Comparison of ENCODE assay signal across 8 cellular contexts in genomic region chr2:200525882-200526651, GRCh38. TPM values are rescaled to one million over a fixed set of nuclear protein-coding genes. Genes with fewer than 3 reads are reported as not detected.
DNase-seq lines count a peak whose midpoint lies in the region; ATAC-seq and TF ChIP-seq lines count a peak whose summit lies in the region.

Gene SGO2 (plus strand): TSS chr2:200526207. CDS start chr2:200532976, 6,769 bp downstream.

- H3K4me1 ChIP-seq in DND-41 (ENCODE audit: insufficient read depth, low read length) (peaks cover 29% of the 10 kb centered on the region), Peyer's patch (peaks cover 0 to 12% (median 5%) of the 10 kb centered on the region in 4 donors), mucosa of stomach (ENCODE audit: control insufficient read depth, insufficient read depth, low read length) (peaks cover 7% of the 10 kb centered on the region)

- peak within 1 kb of the TSS; percentile 89 for H2AFZ ChIP-seq in DND-41 (ENCODE audit: low read depth, low read length)

- H3K27ac ChIP-seq in DND-41 (ENCODE audit: low read length) (peak within 1 kb of the TSS; percentile 84), KOPT-K1 (ENCODE audit: low read depth, low read length, poor library complexity, severe bottlenecking) (peak within 1 kb of the TSS; percentile 96), Peyer's patch (peak within 1 kb of the TSS; percentile 55 to 79 (median 66))

- peaks cover 3% of the 10 kb centered on the region; the same call in 1 of the 2 replicates for H4K20me1 ChIP-seq in DND-41 (ENCODE audit: insufficient read depth, low read length)

- DNase-seq in DND-41 (peak; percentile 97), Peyer's patch (peak; percentile 92 to 98 (median 95)), erythroblast (lab: John Stamatoyannopoulos, UW) (peak; percentile 97 to 98)
- DNase-seq in activated T-cell treated with anti-CD3 and anti-CD28 coated beads, Interleukin-2, amount 50 U/mL, for 4 hours = peak; percentile 94
- peak; percentile 97 for DNase-seq in stimulated activated CD8-positive, alpha-beta memory T cell treated with anti-CD3 and anti-CD28 coated beads, Interleukin-4, amount 100 ng/mL, for 48 hours

- H3K4me2 ChIP-seq in DND-41 (ENCODE audit: insufficient read depth, low read length) = peak within 1 kb of the TSS; percentile 79

- H3K9ac ChIP-seq in DND-41 (ENCODE audit: low read depth, low read length) (peak within 1 kb of the TSS; percentile 81), mucosa of stomach (ENCODE audit: low read length) (peak within 1 kb of the TSS; percentile 59)

- H3K36me3 ChIP-seq in DND-41 (ENCODE audit: insufficient read depth, low read length) (no peaks in the 10 kb centered on the region; the same call in 1 of the 2 replicates), KOPT-K1 (ENCODE audit: insufficient read depth, low read length) (peaks cover 13% of the 10 kb centered on the region; the same call in 1 of the 2 replicates), Peyer's patch (no peaks in the 10 kb centered on the region), mucosa of stomach (ENCODE audit: control insufficient read depth, insufficient read depth, low read length) (no peaks in the 10 kb centered on the region)

- H3K79me2 ChIP-seq in DND-41 (ENCODE audit: insufficient read depth, low read length) = peaks cover 49% of the 10 kb centered on the region

- H3K9me3 ChIP-seq in DND-41 (ENCODE audit: insufficient read depth, low read length, severe bottlenecking) = no peaks in the 10 kb centered on the region
- no peaks in the 10 kb centered on the region for H3K9me3 ChIP-seq in KOPT-K1 (ENCODE audit: insufficient read depth, low read length, poor library complexity, severe bottlenecking)
- no peaks in the 10 kb centered on the region for H3K9me3 ChIP-seq in Peyer's patch
- no peaks in the 10 kb centered on the region for H3K9me3 ChIP-seq in mucosa of stomach (ENCODE audit: control insufficient read depth, low read length)

- peaks cover 2% of the 10 kb centered on the region for H3K27me3 Mint-ChIP-seq in activated T-cell treated with anti-CD3 and anti-CD28 coated beads, Interleukin-2, amount 50 U/mL, for 4 hours (ENCODE audit: low read depth)

- H3K36me3 Mint-ChIP-seq in activated T-cell treated with anti-CD3 and anti-CD28 coated beads, Interleukin-2, amount 50 U/mL, for 4 hours (ENCODE audit: insufficient read depth) = no peaks in the 10 kb centered on the region

- H3K4me3 ChIP-seq in DND-41 (ENCODE audit: low read depth in 1 of 2, low read length in 2 of 2) = peak within 1 kb of the TSS; percentile 83 to 92
- peak within 1 kb of the TSS; percentile 57 to 94 (median 74) for H3K4me3 ChIP-seq in Peyer's patch
- peak within 1 kb of the TSS; percentile 90 for H3K4me3 ChIP-seq in mucosa of stomach (ENCODE audit: low read length)

- H3K4me1 Mint-ChIP-seq in activated T-cell treated with anti-CD3 and anti-CD28 coated beads, Interleukin-2, amount 50 U/mL, for 4 hours (ENCODE audit: low read depth) = peaks cover 12% of the 10 kb centered on the region

- H3K9me3 Mint-ChIP-seq in activated T-cell treated with anti-CD3 and anti-CD28 coated beads, Interleukin-2, amount 50 U/mL, for 4 hours = no peaks in the 10 kb centered on the region

- TF ChIP-seq POLR2A in Peyer's patch (IDR thresholded peaks at IDR 0.05) = peak; percentile 37 to 68
- TF ChIP-seq POLR2A in erythroblast (IDR thresholded peaks at IDR 0.05; ENCODE audit: low read length) = peak; percentile 93

- H3K4me3 Mint-ChIP-seq in activated T-cell treated with anti-CD3 and anti-CD28 coated beads, Interleukin-2, amount 50 U/mL, for 4 hours = peak within 1 kb of the TSS; percentile 83

- ATAC-seq in DND-41 (ENCODE audit: insufficient read depth, low read depth) = peak; percentile 98
- ATAC-seq in GM21825 (IDR thresholded peaks at IDR 0.05; ENCODE audit: unreplicated experiment) = peak; percentile 100
- peak; percentile 99 for ATAC-seq in activated T-cell treated with anti-CD3 and anti-CD28 coated beads, Interleukin-2, amount 50 U/mL, for 4 hours

- H3K27me3 ChIP-seq in DND-41 (ENCODE audit: insufficient read depth, low read length, poor library complexity) = no peaks in the 10 kb centered on the region
- H3K27me3 ChIP-seq in Peyer's patch = no peaks in the 10 kb centered on the region
- peaks cover 21% of the 10 kb centered on the region for H3K27me3 ChIP-seq in mucosa of stomach (ENCODE audit: control insufficient read depth, insufficient read depth, low read length)

- TF ChIP-seq CTCF in DND-41 (IDR thresholded peaks at IDR 0.05; ENCODE audit: borderline replicate concordance, extremely low read depth, low read length, poor library complexity, severe bottlenecking) = peak; percentile 40
- no peak for TF ChIP-seq CTCF in Peyer's patch (IDR thresholded peaks at IDR 0.05)

RNA-seq across cellular contexts. Expression of gene SGO2, which starts in this region (rescaled TPM):
- 1 to 10 TPM; 2.5 to 10.0 (median 6.7) TPM for total RNA-seq in Peyer's patch
- total RNA-seq in activated T-cell treated with anti-CD3 and anti-CD28 coated beads, Interleukin-2, amount 50 U/mL, for 4 hours = 1 to 10 TPM; 5.1 to 7.2 (median 6.6) TPM

Comparison
In these comparisons a context has a peak if more than half of its experiments do, and no peak if none do; other contexts are left out.
1. Peak in every context shown above with its lines: DNase-seq, ATAC-seq, H3K4me3 ChIP-seq and H3K27ac ChIP-seq.